ENCODE assay signal across 24 cellular contexts in genomic region chr6:151900897-151901485, GRCh38.
A peak's percentile ranks its signal among the peaks of the same experiment; 100 is the strongest.
DNase-seq lines count a peak whose midpoint lies in the region; ATAC-seq and TF ChIP-seq lines count a peak whose summit lies in the region.
"Had no signal": no experiment of that assay in that cellular context is flagged by ENCODE, and none has a peak within 500 bp of the region (broad histone marks: within the 10 kb centered on the region; RNA-seq: fewer than 3 reads in every experiment).

No MANE protein-coding gene starts in this region.

- H3K9ac ChIP-seq in trophoblast cell (ENCODE audit: low read length): no peak overlapping the region
- H3K9ac ChIP-seq: BLaER1 had no signal

- H4K91ac ChIP-seq in trophoblast cell (ENCODE audit: low read depth, low read length): no peak overlapping the region

- H2AFZ ChIP-seq in trophoblast cell (ENCODE audit: insufficient read depth, low read length, poor library complexity): no peak overlapping the region

- no peak overlapping the region for H2AK5ac ChIP-seq in trophoblast cell (ENCODE audit: low read length)

- ATAC-seq in RWPE2 (ENCODE audit: low read depth): peak; percentile 94
- peak; percentile 100 for ATAC-seq in esophagus mucosa
- no peak for ATAC-seq in CD8-positive, alpha-beta T cell
- no peak for ATAC-seq in HG03521 (IDR thresholded peaks at IDR 0.05; ENCODE audit: unreplicated experiment)
- ATAC-seq in HG03280 (IDR thresholded peaks at IDR 0.05; ENCODE audit: unreplicated experiment): no peak
- ATAC-seq: activated CD4-positive, CD25-positive, alpha-beta regulatory T cell treated with anti-CD3 and anti-CD28 coated beads, Interleukin-2, amount 50 U/mL, for 24 hours; right cardiac atrium; upper lobe of right lung had no signal

- peaks cover 22% of the 10 kb centered on the region; the same call in 1 of the 2 replicates for H3K4me1 Mint-ChIP-seq in HFFc6 (ENCODE audit: low read depth)
- no peaks in the 10 kb centered on the region for H3K4me1 Mint-ChIP-seq in CD8-positive, alpha-beta T cell (ENCODE audit: low read depth)

- no peak overlapping the region for H3K14ac ChIP-seq in trophoblast cell (ENCODE audit: low read length)

- peak overlapping the region; percentile 9; the same call in 1 of the 2 replicates for H3K4me3 Mint-ChIP-seq in HFFc6
- H3K4me3 Mint-ChIP-seq in CD8-positive, alpha-beta T cell: no peak overlapping the region

- H3K18ac ChIP-seq in trophoblast cell (ENCODE audit: low read length): no peak overlapping the region

- H3K27ac Mint-ChIP-seq in HFFc6: peak overlapping the region; percentile 71; the same call in 1 of the 2 replicates
- H3K27ac Mint-ChIP-seq in CD8-positive, alpha-beta T cell: no peak overlapping the region
- H3K27ac Mint-ChIP-seq: IgD-negative memory B cell had no signal

- H3K79me2 ChIP-seq in trophoblast cell (ENCODE audit: control insufficient read depth, insufficient read depth, low read length, poor library complexity): no peaks in the 10 kb centered on the region

- TF ChIP-seq CTCF in HFFc6 (IDR thresholded peaks at IDR 0.05) (no peak), RWPE2 (IDR thresholded peaks at IDR 0.05; ENCODE audit: poor library complexity, severe bottlenecking) (no peak)
- no peak for TF ChIP-seq CTCF in CD8-positive, alpha-beta T cell (IDR thresholded peaks at IDR 0.05)

- no peak for DNase-seq in HFFc6
- DNase-seq in RWPE2 (ENCODE audit: low spot score): peak; percentile 98
- DNase-seq in trophoblast cell: peak; percentile 82 to 86
- no peak for DNase-seq in CD8-positive, alpha-beta T cell
- no peak for DNase-seq in head of caudate nucleus
- DNase-seq: activated CD4-positive, alpha-beta T cell treated with anti-CD3 and anti-CD28 coated beads, Interleukin-2, amount 50 U/mL, for 48 hours; activated naive CD4-positive, alpha-beta T cell treated with Interleukin-2 at 50 U/mL for 16 hours; cerebellar nuclear complex; COR-L47; DND-41; kidney glomerular epithelial cell; NCI-H2081 treated with DMSO at 0.1 percent for 48 hours; right cardiac atrium; SHP77 treated with DMSO at 0.1 percent for 48 hours; stimulated activated CD4-positive, alpha-beta T cell treated with anti-CD3 and anti-CD28 coated beads, Interleukin-2, amount 100 ng/mL, for 48 hours; substantia nigra; upper lobe of right lung had no signal

- no peaks in the 10 kb centered on the region for H3K27me3 Mint-ChIP-seq in HFFc6 (ENCODE audit: insufficient read depth)
- H3K27me3 Mint-ChIP-seq in CD8-positive, alpha-beta T cell (ENCODE audit: low read depth): no peaks in the 10 kb centered on the region
- H3K27me3 Mint-ChIP-seq: IgD-negative memory B cell had no signal

- no peak overlapping the region for H4K8ac ChIP-seq in trophoblast cell (ENCODE audit: low read depth, low read length)

- intact Hi-C loops in CD8-positive, alpha-beta T cell (cut with DNase I, micrococcal nuclease): no loop called here
- intact Hi-C loops in head of caudate nucleus (cut with DNase I): no loop called here

- no peaks in the 10 kb centered on the region for H3K79me1 ChIP-seq in trophoblast cell (ENCODE audit: low read length)

- H2BK5ac ChIP-seq in trophoblast cell (ENCODE audit: low read depth, low read length, poor library complexity): no peak overlapping the region

- H3K4me2 ChIP-seq in trophoblast cell (ENCODE audit: low read length): no peak overlapping the region
- H3K4me2 ChIP-seq: BLaER1 had no signal

- H3K4me3 ChIP-seq in RWPE2 (ENCODE audit: severe bottlenecking) (no peak overlapping the region), trophoblast cell (ENCODE audit: low read depth, low read length) (no peak overlapping the region)
- no peak overlapping the region for H3K4me3 ChIP-seq in CD8-positive, alpha-beta T cell (ENCODE audit: low read depth, low read length)
- H3K4me3 ChIP-seq: BLaER1, lung, upper lobe of right lung had no signal

- H3K36me3 ChIP-seq in RWPE2 (ENCODE audit: low read depth): no peaks in the 10 kb centered on the region
- H3K36me3 ChIP-seq in trophoblast cell (ENCODE audit: control insufficient read depth in 1 of 2, insufficient read depth in 2 of 2, low read length in 2 of 2): no peaks in the 10 kb centered on the region
- no peaks in the 10 kb centered on the region for H3K36me3 ChIP-seq in CD8-positive, alpha-beta T cell (ENCODE audit: insufficient read depth, low read length)
- H3K36me3 ChIP-seq: BLaER1, upper lobe of right lung had no signal

- H3K4me1 ChIP-seq in RWPE2 (ENCODE audit: insufficient read depth, poor library complexity, severe bottlenecking): peaks cover 25% of the 10 kb centered on the region
- no peaks in the 10 kb centered on the region for H3K4me1 ChIP-seq in trophoblast cell (ENCODE audit: control insufficient read depth in 1 of 2, insufficient read depth in 2 of 2, low read length in 2 of 2)
- no peaks in the 10 kb centered on the region for H3K4me1 ChIP-seq in CD8-positive, alpha-beta T cell (ENCODE audit: insufficient read depth, low read length)
- H3K4me1 ChIP-seq: BLaER1, upper lobe of right lung had no signal

- peaks cover 18% of the 10 kb centered on the region; the same call in 1 of the 2 replicates for H3K36me3 Mint-ChIP-seq in HFFc6 (ENCODE audit: low read depth)
- H3K36me3 Mint-ChIP-seq in CD8-positive, alpha-beta T cell: no peaks in the 10 kb centered on the region
- H3K36me3 Mint-ChIP-seq: IgD-negative memory B cell had no signal

- H2BK120ac ChIP-seq in trophoblast cell (ENCODE audit: insufficient read depth, low read length, poor library complexity): no peak overlapping the region

- peaks cover 5% of the 10 kb centered on the region for H3K9me3 ChIP-seq in RWPE2 (ENCODE audit: severe bottlenecking)
- H3K9me3 ChIP-seq in trophoblast cell (ENCODE audit: insufficient read depth, low read depth, low read length): peaks cover 5% of the 10 kb centered on the region
- no peaks in the 10 kb centered on the region for H3K9me3 ChIP-seq in CD8-positive, alpha-beta T cell (ENCODE audit: low read length)
- H3K9me3 ChIP-seq: upper lobe of right lung had no signal

- H3K27me3 ChIP-seq in RWPE2 (ENCODE audit: insufficient read depth, poor library complexity, severe bottlenecking) (no peaks in the 10 kb centered on the region), trophoblast cell (ENCODE audit: insufficient read depth, low read length) (no peaks in the 10 kb centered on the region)
- H3K27me3 ChIP-seq in CD8-positive, alpha-beta T cell (ENCODE audit: insufficient read depth, low read length): no peaks in the 10 kb centered on the region
- H3K27me3 ChIP-seq: BLaER1, upper lobe of right lung had no signal

- H4K12ac ChIP-seq in trophoblast cell (ENCODE audit: low read depth, low read length): no peak overlapping the region

- CTCF ChIA-PET in CD8-positive, alpha-beta T cell (lab: Charles Lee): interaction anchor here (0.6 kb wide), 1 partner anchor 712 kb away, joined by 3 read pairs; no protein-coding TSS in a partner anchor

- H3K9me3 Mint-ChIP-seq in HFFc6: peaks cover 30% of the 10 kb centered on the region
- H3K9me3 Mint-ChIP-seq in CD8-positive, alpha-beta T cell: peaks cover 17% of the 10 kb centered on the region

- no peak overlapping the region for H3K4ac ChIP-seq in trophoblast cell (ENCODE audit: low read depth, low read length)

- WGBS in trophoblast cell (ENCODE audit: extremely low coverage, insufficient coverage, insufficient read length): no CpG with 5 or more reads among the region's 7 CpGs

- POLR2A ChIA-PET in CD8-positive, alpha-beta T cell (lab: Charles Lee): no interaction called here

- no peak overlapping the region for H2BK12ac ChIP-seq in trophoblast cell (ENCODE audit: low read length)

- no peak overlapping the region for H3K23ac ChIP-seq in trophoblast cell (ENCODE audit: low read length)

- H3K27ac ChIP-seq in RWPE2 (ENCODE audit: poor library complexity, severe bottlenecking): peak overlapping the region; percentile 99
- no peak overlapping the region for H3K27ac ChIP-seq in trophoblast cell (ENCODE audit: low read depth, low read length)
- H3K27ac ChIP-seq in CD8-positive, alpha-beta T cell (ENCODE audit: low read depth, low read length): no peak overlapping the region
- H3K27ac ChIP-seq: BLaER1, upper lobe of right lung had no signal

Comparison
In these comparisons a context has a peak if more than half of its experiments do, and no peak if none do; other contexts are left out.
1. DNase-seq: peak in RWPE2 (single experiment) and trophoblast cell (2 of 2); none in HFFc6 (single experiment), CD8-positive, alpha-beta T cell (0 of 7) and head of caudate nucleus (0 of 42).
2. ATAC-seq: peak in RWPE2 (single experiment) and esophagus mucosa (single experiment); none in CD8-positive, alpha-beta T cell (single experiment), HG03521 (single experiment) and HG03280 (single experiment).